In genomic region chr10:128046156-128046933, GRCh38 we compare ENCODE assay signal across 13 cellular contexts.
DNase-seq lines count a peak whose midpoint lies in the region; ATAC-seq, FAIRE-seq and TF ChIP-seq lines count a peak whose summit lies in the region.
"Had no signal": no experiment of that assay in that cellular context is flagged by ENCODE, and none has a peak within 500 bp of the region (broad histone marks: within the 10 kb centered on the region; RNA-seq: fewer than 3 reads in every experiment).

No MANE protein-coding gene starts in this region.

- H3K23ac ChIP-seq in H1 (ENCODE audit: insufficient read length), result no peak overlapping the region

- H4K20me1 ChIP-seq in H1 (replicated peaks in 1 of 2; ENCODE audit: control insufficient read depth in 1 of 2, insufficient read depth in 2 of 2, low read length in 2 of 2), result no peaks in the 10 kb centered on the region

- WGBS in H1 (ENCODE audit: extremely low coverage in 1 of 2, insufficient coverage in 1 of 2, insufficient read length in 1 of 2, insufficient replicate concordance in 2 of 2, low coverage in 1 of 2, low lambda C conversion rate in 2 of 2, missing lambda C conversion rate in 1 of 2), 2 experiments, result 88% methylated on average over 20 of the region's 23 CpGs; no CpG with 5 or more reads in 1 of the 2 experiments
- WGBS in stomach, 5 donors, result 86 to 93% (median 90%) methylated on average over 17 to 23 of the region's 23 CpGs
- WGBS in gastroesophageal sphincter (ENCODE audit: low coverage in 1 of 2), 2 donors, result 85% methylated on average over 9 of the region's 23 CpGs; no CpG with 5 or more reads in 1 of the 2 donors

- H2BK5ac ChIP-seq in H1 (ENCODE audit: low read depth, low read length), result no peak overlapping the region

- CTCF ChIA-PET in activated CD4-positive, alpha-beta T cell treated with anti-CD3 and anti-CD28 coated beads, Interleukin-2, amount 10 ng/mL, durations not matched to agents 7 days and 5 days (lab: Charles Lee), result interaction anchor here (0.8 to 3.3 kb wide), 6 partner anchors 11 to 29 kb away, joined by 3 to 23 read pairs (median 4); no protein-coding TSS in a partner anchor
- CTCF ChIA-PET in RWPE1 (lab: Yijun Ruan, JAX), result interaction anchor here (1.4 kb wide), 1 partner anchor 35 kb away, joined by 4 read pairs; no protein-coding TSS in a partner anchor
- CTCF ChIA-PET in H1 (lab: Charles Lee; ENCODE audit: partially characterized antibody), result interaction anchor here (0.5 to 4.6 kb wide), 7 partner anchors 11 to 140 kb away, joined by 3 to 57 read pairs (median 11); partner anchors contain the start of gene PTPRE

- no peak overlapping the region for H3K56ac ChIP-seq in H1 (replicated peaks; ENCODE audit: insufficient read length, low read depth, low read length)

- H4K91ac ChIP-seq in H1 (replicated peaks; ENCODE audit: insufficient read length, low read length), result no peak overlapping the region

- H4K5ac ChIP-seq in H1 (ENCODE audit: insufficient read length, low read depth, low read length), result no peak overlapping the region

- peaks cover 30% of the 10 kb centered on the region for H3K36me3 Mint-ChIP-seq in activated CD4-positive, alpha-beta T cell treated with anti-CD3 and anti-CD28 coated beads, Interleukin-2, amount 10 ng/mL, durations not matched to agents 7 days and 5 days (ENCODE audit: low read depth)

- H3K4ac ChIP-seq in H1 (replicated peaks; ENCODE audit: insufficient read length, low read depth, low read length), result no peak overlapping the region

- no peak overlapping the region for H2AFZ ChIP-seq in H1 (ENCODE audit: low read length)
- H2AFZ ChIP-seq: GM23248, PC-9 had no signal

- no peak overlapping the region for H3K4me3 ChIP-seq in H1 (ENCODE audit: extremely low read depth in 1 of 4, insufficient read depth in 2 of 4, low read depth in 3 of 4, low read length in 4 of 4)
- H3K4me3 ChIP-seq in stomach, result no peak overlapping the region
- no peak overlapping the region for H3K4me3 ChIP-seq in gastroesophageal sphincter
- H3K4me3 ChIP-seq: A549, GM23248, PC-9, right atrium auricular region, thyroid gland had no signal

- H3K27me3 ChIP-seq in H1 (replicated peaks in 1 of 4; ENCODE audit: control insufficient read depth in 3 of 4, extremely low read depth in 1 of 4, insufficient read depth in 3 of 4, low read length in 3 of 4) (no peaks in the 10 kb centered on the region), stomach (no peaks in the 10 kb centered on the region), gastroesophageal sphincter (no peaks in the 10 kb centered on the region)
- H3K27me3 ChIP-seq: right atrium auricular region, thyroid gland had no signal

- H2BK15ac ChIP-seq in H1 (ENCODE audit: low read length), result no peak overlapping the region

- intact Hi-C loops in stomach (cut with DNase I; ENCODE audit: low total_unique reads), result no loop called here

- H2BK12ac ChIP-seq in H1 (ENCODE audit: low read depth, low read length), result no peak overlapping the region

- POLR2A ChIA-PET in activated CD4-positive, alpha-beta T cell treated with anti-CD3 and anti-CD28 coated beads, Interleukin-2, amount 10 ng/mL, durations not matched to agents 7 days and 5 days (lab: Charles Lee), result no interaction called here
- POLR2A ChIA-PET in RWPE1 (lab: Yijun Ruan, JAX; ENCODE audit: low non-redundant PET) (no interaction called here), H1 (lab: Charles Lee; ENCODE audit: partially characterized antibody) (interaction anchor here (1.0 to 1.2 kb wide), 2 partner anchors 10 to 17 kb away, joined by 3 read pairs; no protein-coding TSS in a partner anchor)

- H3K9ac ChIP-seq in H1 (replicated peaks in 1 of 4; ENCODE audit: extremely low read depth in 1 of 4, low read depth in 3 of 4, low read length in 3 of 4), result no peak overlapping the region
- H3K9ac ChIP-seq: GM23248 had no signal

- H3K18ac ChIP-seq in H1 (ENCODE audit: extremely low read depth, low read length), result peak overlapping the region; percentile 71; the same call in 1 of the 2 replicates

- no peaks in the 10 kb centered on the region for H3K79me2 ChIP-seq in H1 (ENCODE audit: control insufficient read depth in 1 of 2, insufficient read depth in 2 of 2, low read length in 2 of 2)

- no peaks in the 10 kb centered on the region for H3K36me3 ChIP-seq in H1 (ENCODE audit: control insufficient read depth in 2 of 4, insufficient read depth in 4 of 4, low read length in 3 of 4)
- peaks cover 0 to 10% (median 7%) of the 10 kb centered on the region in 4 donors for H3K36me3 ChIP-seq in stomach
- no peaks in the 10 kb centered on the region for H3K36me3 ChIP-seq in gastroesophageal sphincter
- H3K36me3 ChIP-seq: thyroid gland had no signal

- H3K4me1 ChIP-seq in H1 (replicated peaks in 1 of 4; ENCODE audit: control insufficient read depth in 3 of 4, insufficient read depth in 4 of 4, low read length in 3 of 4) (peaks cover 0 to 2% (median 0%) of the 10 kb centered on the region in 4 experiments; a peak in 2 of 7 replicates), stomach (peaks cover 5 to 47% (median 24%) of the 10 kb centered on the region in 4 donors), gastroesophageal sphincter (peaks cover 0 to 25% (median 14%) of the 10 kb centered on the region in 3 donors)
- H3K4me1 ChIP-seq: A549 had no signal

- H2BK20ac ChIP-seq in H1 (ENCODE audit: low read length), result no peak overlapping the region

- no peak for ATAC-seq in HG02588 (IDR thresholded peaks at IDR 0.05; ENCODE audit: unreplicated experiment)
- ATAC-seq in HG03039 (IDR thresholded peaks at IDR 0.05; ENCODE audit: unreplicated experiment), result no peak
- ATAC-seq in gastroesophageal sphincter, result no peak

- FAIRE-seq in H1 (lab: Jason Lieb, UNC), result no peak
- FAIRE-seq: A549 had no signal

- H3K23me2 ChIP-seq in H1 (ENCODE audit: low read depth, low read length), result peaks cover 4% of the 10 kb centered on the region; the same call in 1 of the 2 replicates

- TF ChIP-seq RAD21 in H1 (IDR thresholded peaks at IDR 0.05 in 1 of 2, conservative IDR thresholded peaks at IDR 0.05 in 1 of 2; ENCODE audit: low read depth in 2 of 2, low read length in 2 of 2), result no peak

- peak overlapping the region; percentile 97 for H3K27ac Mint-ChIP-seq in activated CD4-positive, alpha-beta T cell treated with anti-CD3 and anti-CD28 coated beads, Interleukin-2, amount 10 ng/mL, durations not matched to agents 7 days and 5 days

- TF ChIP-seq POLR2A in H1 (IDR thresholded peaks at IDR 0.05; ENCODE audit: control extremely low read depth in 1 of 2, low read depth in 2 of 2, low read length in 2 of 2) (no peak), stomach (IDR thresholded peaks at IDR 0.05) (no peak), gastroesophageal sphincter (IDR thresholded peaks at IDR 0.05) (no peak)

- peaks cover 50% of the 10 kb centered on the region for H3K4me1 Mint-ChIP-seq in activated CD4-positive, alpha-beta T cell treated with anti-CD3 and anti-CD28 coated beads, Interleukin-2, amount 10 ng/mL, durations not matched to agents 7 days and 5 days

- no peaks in the 10 kb centered on the region for H3K9me3 Mint-ChIP-seq in activated CD4-positive, alpha-beta T cell treated with anti-CD3 and anti-CD28 coated beads, Interleukin-2, amount 10 ng/mL, durations not matched to agents 7 days and 5 days

- H2BK120ac ChIP-seq in H1 (replicated peaks; ENCODE audit: low read depth, low read length), result no peak overlapping the region

- no peak for TF ChIP-seq EP300 in H1 (IDR thresholded peaks at IDR 0.05; ENCODE audit: borderline replicate concordance in 1 of 2, low read depth in 2 of 2, low read length in 2 of 2)
- TF ChIP-seq EP300 in stomach (IDR thresholded peaks at IDR 0.05), result no peak
- TF ChIP-seq EP300 in gastroesophageal sphincter (IDR thresholded peaks at IDR 0.05), result no peak

- no peak overlapping the region for H2AK5ac ChIP-seq in H1 (ENCODE audit: low read depth, low read length)

- no peak for DNase-seq in activated CD4-positive, alpha-beta T cell treated with anti-CD3 and anti-CD28 coated beads, Interleukin-2, amount 10 ng/mL, durations not matched to agents 7 days and 5 days
- no peak for DNase-seq in activated CD4-positive, alpha-beta T cell treated with anti-CD3 and anti-CD28 coated beads, Interleukin-2, amount 50 U/mL, for 48 hours
- DNase-seq in RWPE1 (ENCODE audit: low spot score), result no peak
- no peak for DNase-seq in H1 (ENCODE audit: low read depth in 1 of 2, low spot score in 2 of 2)
- no peak for DNase-seq in stomach
- DNase-seq: GM23248, thyroid gland had no signal

- H3K9me3 ChIP-seq in H1 (ENCODE audit: insufficient read depth in 2 of 2, low read depth in 1 of 2, low read length in 1 of 2), result no peaks in the 10 kb centered on the region
- no peaks in the 10 kb centered on the region for H3K9me3 ChIP-seq in stomach
- H3K9me3 ChIP-seq in gastroesophageal sphincter, result no peaks in the 10 kb centered on the region
- H3K9me3 ChIP-seq: A549, right atrium auricular region, thyroid gland had no signal

- H4K8ac ChIP-seq in H1 (ENCODE audit: extremely low read depth, insufficient read depth, low read length), result no peak overlapping the region; the same call in 1 of the 2 replicates

- no peak overlapping the region for H3K4me2 ChIP-seq in H1 (ENCODE audit: insufficient read depth in 1 of 2, low read depth in 2 of 2, low read length in 2 of 2)
- H3K4me2 ChIP-seq: A549 had no signal

- H3K79me1 ChIP-seq in H1 (ENCODE audit: low read depth, low read length), result no peaks in the 10 kb centered on the region

- H3K27ac ChIP-seq in RWPE1 (peak overlapping the region; percentile 95), H1 (ENCODE audit: low read depth, low read length) (no peak overlapping the region), stomach (peak overlapping the region in 4 of 5 donors; percentile 77 to 86 (median 78)), gastroesophageal sphincter (peak overlapping the region in 1 of 4 donors; percentile 67)
- H3K27ac ChIP-seq: A549, GM23248, PC-9 had no signal

- TF ChIP-seq CTCF in RWPE1 (conservative IDR thresholded peaks at IDR 0.05; ENCODE audit: low read depth) (no peak), H1 (IDR thresholded peaks at IDR 0.05; ENCODE audit: control extremely low read depth in 1 of 3, insufficient read depth in 1 of 3, low read depth in 1 of 3, low read length in 3 of 3) (no peak), stomach (IDR thresholded peaks at IDR 0.05) (no peak), gastroesophageal sphincter (IDR thresholded peaks at IDR 0.05) (no peak)

- H3K4me3 Mint-ChIP-seq in activated CD4-positive, alpha-beta T cell treated with anti-CD3 and anti-CD28 coated beads, Interleukin-2, amount 10 ng/mL, durations not matched to agents 7 days and 5 days, result peak overlapping the region; percentile 13

- no peak overlapping the region for H3K14ac ChIP-seq in H1 (ENCODE audit: insufficient read length)

- H3K27me3 Mint-ChIP-seq in activated CD4-positive, alpha-beta T cell treated with anti-CD3 and anti-CD28 coated beads, Interleukin-2, amount 10 ng/mL, durations not matched to agents 7 days and 5 days, result no peaks in the 10 kb centered on the region

TF ChIP-seq in H1, 55 proteins besides CTCF, POLR2A, EP300 and RAD21 (continues in another document):
- TF ChIP-seq NRF1 (IDR thresholded peaks at IDR 0.05; ENCODE audit: low read depth, low read length) (no peak), KDM1A (IDR thresholded peaks at IDR 0.05; ENCODE audit: borderline replicate concordance, low read length) (no peak), RXRA (IDR thresholded peaks at IDR 0.05; ENCODE audit: insufficient read depth, low read depth, low read length) (no peak), GTF2F1 (IDR thresholded peaks at IDR 0.05; ENCODE audit: borderline replicate concordance, low read depth, low read length) (no peak), RFX5 (IDR thresholded peaks at IDR 0.05; ENCODE audit: borderline replicate concordance, low read depth, low read length) (no peak)
